22 cellular contexts compared by ENCODE assay signal in the genomic region with DNA sequence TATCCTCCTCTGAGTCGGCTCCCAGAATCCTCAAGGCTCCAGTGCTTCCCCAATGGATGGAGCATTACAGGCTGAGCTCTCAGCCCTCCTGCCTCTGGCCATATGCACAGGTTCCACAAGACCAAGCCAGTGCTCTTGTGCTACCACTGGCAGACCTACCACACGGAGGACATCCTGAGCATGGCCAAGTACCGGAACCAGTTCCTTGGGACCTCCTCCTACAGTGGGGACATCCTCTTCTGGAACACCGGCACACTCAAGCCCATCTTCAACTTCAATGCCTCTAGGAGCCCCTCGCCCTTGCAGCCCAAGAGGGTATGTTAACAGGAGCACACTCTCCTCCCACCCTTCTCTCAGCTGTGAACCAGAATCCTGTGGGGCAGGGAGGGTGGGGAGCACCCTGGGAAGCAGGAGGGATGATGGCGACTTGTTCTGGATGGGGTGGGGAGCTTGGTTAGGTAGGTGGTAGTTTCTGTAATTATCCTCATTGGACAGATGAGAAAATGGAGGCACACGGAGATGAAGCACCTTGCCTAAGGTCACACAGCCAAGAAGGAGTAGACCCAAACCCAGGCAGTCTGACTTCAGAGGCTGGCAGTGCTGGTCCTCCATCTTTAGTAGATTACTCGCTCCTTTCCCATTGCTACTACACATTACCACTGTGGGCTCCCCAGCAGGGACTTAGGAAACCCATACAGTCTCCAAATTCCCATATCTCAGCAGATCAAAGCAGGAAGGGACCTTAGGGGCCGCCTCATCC. TPM values are rescaled to one million over a fixed set of nuclear protein-coding genes. Genes with fewer than 3 reads are reported as not detected.
"Had no signal": no experiment of that assay in that cellular context is flagged by ENCODE, and none has a peak within 500 bp of the region (broad histone marks: within the 10 kb centered on the region; RNA-seq: fewer than 3 reads in every experiment).

No MANE protein-coding gene starts in this region.

- H3K4me1 Mint-ChIP-seq: brain, nephron progenitor cell had no signal

- DNase-seq: activated CD4-positive, alpha-beta memory T cell treated with anti-CD3 and anti-CD28 coated beads for 36 hours; activated CD4-positive, alpha-beta T cell treated with anti-CD3 and anti-CD28 coated beads for 48 hours; activated T-cell treated with anti-CD3 and anti-CD28 coated beads, Interleukin-2, amount 50 U/mL, for 1 hour; caudate nucleus; dorsolateral prefrontal cortex; effector memory CD8-positive, alpha-beta T cell; hippocampal formation; left ventricle myocardium superior; nephron progenitor cell; nucleus accumbens; stimulated activated CD4-positive, alpha-beta T cell treated with anti-CD3 and anti-CD28 coated beads, Interleukin-12 subunit alpha, Interleukin-12 subunit beta, amount 100 ng/mL, for 4 hours had no signal

- H3K27ac Mint-ChIP-seq: activated CD4-positive, alpha-beta memory T cell treated with anti-CD3 and anti-CD28 coated beads for 36 hours; activated naive CD4-positive, alpha-beta T cell treated with anti-CD3 and anti-CD28 coated beads, Interleukin-2, amount 50 U/mL, for 72 hours; brain; effector memory CD8-positive, alpha-beta T cell; nephron progenitor cell; stimulated activated naive CD8-positive, alpha-beta T cell treated with anti-CD3 and anti-CD28 coated beads, Interleukin-15, Interleukin-2, amounts not matched to agents 100 ng/mL and 50 ng/mL, for 24 hours had no signal

- H3K36me3 ChIP-seq: prostate gland, right atrium auricular region, tibial nerve had no signal

- ATAC-seq: activated naive CD4-positive, alpha-beta T cell treated with anti-CD3 and anti-CD28 coated beads, Interleukin-2, amount 50 U/mL, for 72 hours; effector memory CD8-positive, alpha-beta T cell; esophagus mucosa; left ventricle myocardium superior; SK-N-SH treated with all-trans-retinoic acid at 6 μM for 48 hours had no signal

- H3K4me1 ChIP-seq: prostate gland, right atrium auricular region, tibial nerve had no signal

- H3K36me3 Mint-ChIP-seq: brain had no signal

- H3K27me3 ChIP-seq: dorsolateral prefrontal cortex, right atrium auricular region, tibial nerve had no signal

- H3K4me3 Mint-ChIP-seq: activated CD4-positive, alpha-beta memory T cell treated with anti-CD3 and anti-CD28 coated beads for 36 hours; brain; effector memory CD8-positive, alpha-beta T cell; nephron progenitor cell; stimulated activated naive CD8-positive, alpha-beta T cell treated with anti-CD3 and anti-CD28 coated beads, Interleukin-15, Interleukin-2, amounts not matched to agents 100 ng/mL and 50 ng/mL, for 24 hours had no signal

- H3K27me3 Mint-ChIP-seq: activated CD4-positive, alpha-beta memory T cell treated with anti-CD3 and anti-CD28 coated beads for 36 hours; effector memory CD8-positive, alpha-beta T cell; stimulated activated naive CD8-positive, alpha-beta T cell treated with anti-CD3 and anti-CD28 coated beads, Interleukin-15, Interleukin-2, amounts not matched to agents 100 ng/mL and 50 ng/mL, for 24 hours had no signal

- FAIRE-seq: endothelial cell of umbilical vein, frontal cortex had no signal

- H3K27ac ChIP-seq: dorsolateral prefrontal cortex, prostate gland, right atrium auricular region, tibial nerve had no signal

- H3K4me3 ChIP-seq: dorsolateral prefrontal cortex, prostate gland, right atrium auricular region, tibial nerve had no signal

- H3K9me3 ChIP-seq: prostate gland had no signal

RNA-seq across cellular contexts. Expression of a gene that starts 58.6 kb away (rescaled TPM):
- total RNA-seq: frontal cortex, left ventricle myocardium superior, right atrium auricular region, skeletal muscle tissue had no signal
